ENCODE assay signal across 1 cellular context in the genomic region with DNA sequence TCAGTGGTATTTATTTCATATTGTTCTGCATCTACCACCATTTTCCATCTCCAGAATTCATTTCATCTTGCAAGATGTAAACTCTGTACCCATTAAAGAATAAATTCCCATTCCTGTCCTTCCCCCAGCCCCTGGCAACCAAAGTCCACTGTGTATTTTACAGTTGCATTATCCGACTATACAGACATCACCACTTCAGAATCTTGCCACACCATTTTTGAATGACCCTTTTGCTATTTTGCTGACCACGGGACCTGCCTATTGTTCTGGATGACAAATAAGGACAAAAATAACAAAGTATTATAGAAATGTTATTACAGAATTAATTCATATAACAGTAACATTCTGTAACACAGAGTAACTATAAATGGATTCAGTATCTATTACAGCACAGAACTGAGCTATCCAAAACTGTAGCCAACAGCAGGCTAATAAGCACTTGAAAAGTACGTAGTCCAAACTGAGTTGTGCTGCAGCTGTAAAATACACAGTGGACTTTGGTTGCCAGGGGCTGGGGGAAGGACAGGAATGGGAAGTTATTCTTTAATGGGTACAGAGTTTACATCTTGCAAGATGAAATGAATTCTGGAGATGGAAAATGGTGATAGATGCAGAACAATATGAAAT.
A peak's percentile ranks its signal among the peaks of the same experiment; 100 is the strongest.
TF ChIP-seq lines count a peak whose summit lies in the region.

No MANE protein-coding gene starts in this region.

TF ChIP-seq in HepG2, 621 proteins besides CTCF, POLR2A, EP300 and RAD21 (continued from another document and continues in another):
- TF ChIP-seq, protein P1, sequence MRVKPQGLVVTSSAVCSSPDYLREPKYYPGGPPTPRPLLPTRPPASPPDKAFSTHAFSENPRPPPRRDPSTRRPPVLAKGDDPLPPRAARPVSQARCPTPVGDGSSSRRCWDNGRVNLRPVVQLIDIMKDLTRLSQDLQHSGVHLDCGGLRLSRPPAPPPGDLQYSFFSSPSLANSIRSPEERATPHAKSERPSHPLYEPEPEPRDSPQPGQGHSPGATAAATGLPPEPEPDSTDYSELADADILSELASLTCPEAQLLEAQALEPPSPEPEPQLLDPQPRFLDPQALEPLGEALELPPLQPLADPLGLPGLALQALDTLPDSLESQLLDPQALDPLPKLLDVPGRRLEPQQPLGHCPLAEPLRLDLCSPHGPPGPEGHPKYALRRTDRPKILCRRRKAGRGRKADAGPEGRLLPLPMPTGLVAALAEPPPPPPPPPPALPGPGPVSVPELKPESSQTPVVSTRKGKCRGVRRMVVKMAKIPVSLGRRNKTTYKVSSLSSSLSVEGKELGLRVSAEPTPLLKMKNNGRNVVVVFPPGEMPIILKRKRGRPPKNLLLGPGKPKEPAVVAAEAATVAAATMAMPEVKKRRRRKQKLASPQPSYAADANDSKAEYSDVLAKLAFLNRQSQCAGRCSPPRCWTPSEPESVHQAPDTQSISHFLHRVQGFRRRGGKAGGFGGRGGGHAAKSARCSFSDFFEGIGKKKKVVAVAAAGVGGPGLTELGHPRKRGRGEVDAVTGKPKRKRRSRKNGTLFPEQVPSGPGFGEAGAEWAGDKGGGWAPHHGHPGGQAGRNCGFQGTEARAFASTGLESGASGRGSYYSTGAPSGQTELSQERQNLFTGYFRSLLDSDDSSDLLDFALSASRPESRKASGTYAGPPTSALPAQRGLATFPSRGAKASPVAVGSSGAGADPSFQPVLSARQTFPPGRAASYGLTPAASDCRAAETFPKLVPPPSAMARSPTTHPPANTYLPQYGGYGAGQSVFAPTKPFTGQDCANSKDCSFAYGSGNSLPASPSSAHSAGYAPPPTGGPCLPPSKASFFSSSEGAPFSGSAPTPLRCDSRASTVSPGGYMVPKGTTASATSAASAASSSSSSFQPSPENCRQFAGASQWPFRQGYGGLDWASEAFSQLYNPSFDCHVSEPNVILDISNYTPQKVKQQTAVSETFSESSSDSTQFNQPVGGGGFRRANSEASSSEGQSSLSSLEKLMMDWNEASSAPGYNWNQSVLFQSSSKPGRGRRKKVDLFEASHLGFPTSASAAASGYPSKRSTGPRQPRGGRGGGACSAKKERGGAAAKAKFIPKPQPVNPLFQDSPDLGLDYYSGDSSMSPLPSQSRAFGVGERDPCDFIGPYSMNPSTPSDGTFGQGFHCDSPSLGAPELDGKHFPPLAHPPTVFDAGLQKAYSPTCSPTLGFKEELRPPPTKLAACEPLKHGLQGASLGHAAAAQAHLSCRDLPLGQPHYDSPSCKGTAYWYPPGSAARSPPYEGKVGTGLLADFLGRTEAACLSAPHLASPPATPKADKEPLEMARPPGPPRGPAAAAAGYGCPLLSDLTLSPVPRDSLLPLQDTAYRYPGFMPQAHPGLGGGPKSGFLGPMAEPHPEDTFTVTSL (CRISPR knock-in tag; IDR thresholded peaks at IDR 0.05; ENCODE audit: borderline replicate concordance), result no peak
- TF ChIP-seq ZNF350 (CRISPR knock-in tag; IDR thresholded peaks at IDR 0.05; ENCODE audit: borderline replicate concordance, low read depth) (no peak), MLLT10 (CRISPR knock-in tag; IDR thresholded peaks at IDR 0.05) (no peak), FOXK1 (CRISPR knock-in tag; IDR thresholded peaks at IDR 0.05; ENCODE audit: borderline replicate concordance, low read depth) (no peak), ZNF263 (CRISPR knock-in tag; IDR thresholded peaks at IDR 0.05) (no peak), CHD2 (IDR thresholded peaks at IDR 0.05; ENCODE audit: low read depth, low read length) (no peak), ZNF510 (CRISPR knock-in tag; IDR thresholded peaks at IDR 0.05; ENCODE audit: low read depth) (no peak), CEBPB (IDR thresholded peaks at IDR 0.05; ENCODE audit: borderline replicate concordance, low read depth, low read length) (no peak), KMT2A (CRISPR knock-in tag; IDR thresholded peaks at IDR 0.05) (peak; percentile 39; the same call in 1 of the 2 replicates), ZNF547 (CRISPR knock-in tag; IDR thresholded peaks at IDR 0.05) (no peak), KLF9 (CRISPR knock-in tag; IDR thresholded peaks at IDR 0.05; ENCODE audit: low read depth) (no peak), ZNF343 (CRISPR knock-in tag; IDR thresholded peaks at IDR 0.05) (no peak), ZNF136 (CRISPR knock-in tag; IDR thresholded peaks at IDR 0.05; ENCODE audit: low read depth) (no peak), HNRNPK (IDR thresholded peaks at IDR 0.05; ENCODE audit: low read depth, low read length, poor library complexity, severe bottlenecking) (no peak), RFX5 (IDR thresholded peaks at IDR 0.05; ENCODE audit: low read depth, low read length) (peak; percentile 16; the same call in 1 of the 2 replicates), BRD4 (CRISPR knock-in tag; IDR thresholded peaks at IDR 0.05) (no peak), EZH2 (conservative IDR thresholded peaks at IDR 0.05; ENCODE audit: low read depth, low read length) (no peak), ZNF225 (CRISPR knock-in tag; IDR thresholded peaks at IDR 0.05) (no peak), SOX5 (CRISPR knock-in tag; IDR thresholded peaks at IDR 0.05; ENCODE audit: borderline replicate concordance) (0 out of 2 replicates have a peak, but pooled peaks have one; percentile 39), NRL (CRISPR knock-in tag; IDR thresholded peaks at IDR 0.05; ENCODE audit: borderline replicate concordance) (no peak), ZNF256 (CRISPR knock-in tag; conservative IDR thresholded peaks at IDR 0.05) (no peak)
- TF ChIP-seq, protein P2, sequence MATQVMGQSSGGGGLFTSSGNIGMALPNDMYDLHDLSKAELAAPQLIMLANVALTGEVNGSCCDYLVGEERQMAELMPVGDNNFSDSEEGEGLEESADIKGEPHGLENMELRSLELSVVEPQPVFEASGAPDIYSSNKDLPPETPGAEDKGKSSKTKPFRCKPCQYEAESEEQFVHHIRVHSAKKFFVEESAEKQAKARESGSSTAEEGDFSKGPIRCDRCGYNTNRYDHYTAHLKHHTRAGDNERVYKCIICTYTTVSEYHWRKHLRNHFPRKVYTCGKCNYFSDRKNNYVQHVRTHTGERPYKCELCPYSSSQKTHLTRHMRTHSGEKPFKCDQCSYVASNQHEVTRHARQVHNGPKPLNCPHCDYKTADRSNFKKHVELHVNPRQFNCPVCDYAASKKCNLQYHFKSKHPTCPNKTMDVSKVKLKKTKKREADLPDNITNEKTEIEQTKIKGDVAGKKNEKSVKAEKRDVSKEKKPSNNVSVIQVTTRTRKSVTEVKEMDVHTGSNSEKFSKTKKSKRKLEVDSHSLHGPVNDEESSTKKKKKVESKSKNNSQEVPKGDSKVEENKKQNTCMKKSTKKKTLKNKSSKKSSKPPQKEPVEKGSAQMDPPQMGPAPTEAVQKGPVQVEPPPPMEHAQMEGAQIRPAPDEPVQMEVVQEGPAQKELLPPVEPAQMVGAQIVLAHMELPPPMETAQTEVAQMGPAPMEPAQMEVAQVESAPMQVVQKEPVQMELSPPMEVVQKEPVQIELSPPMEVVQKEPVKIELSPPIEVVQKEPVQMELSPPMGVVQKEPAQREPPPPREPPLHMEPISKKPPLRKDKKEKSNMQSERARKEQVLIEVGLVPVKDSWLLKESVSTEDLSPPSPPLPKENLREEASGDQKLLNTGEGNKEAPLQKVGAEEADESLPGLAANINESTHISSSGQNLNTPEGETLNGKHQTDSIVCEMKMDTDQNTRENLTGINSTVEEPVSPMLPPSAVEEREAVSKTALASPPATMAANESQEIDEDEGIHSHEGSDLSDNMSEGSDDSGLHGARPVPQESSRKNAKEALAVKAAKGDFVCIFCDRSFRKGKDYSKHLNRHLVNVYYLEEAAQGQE (IDR thresholded peaks at IDR 0.05; ENCODE audit: borderline replicate concordance in 1 of 2, low read depth in 1 of 2, low read length in 2 of 2), result no peak
- TF ChIP-seq, protein P3, sequence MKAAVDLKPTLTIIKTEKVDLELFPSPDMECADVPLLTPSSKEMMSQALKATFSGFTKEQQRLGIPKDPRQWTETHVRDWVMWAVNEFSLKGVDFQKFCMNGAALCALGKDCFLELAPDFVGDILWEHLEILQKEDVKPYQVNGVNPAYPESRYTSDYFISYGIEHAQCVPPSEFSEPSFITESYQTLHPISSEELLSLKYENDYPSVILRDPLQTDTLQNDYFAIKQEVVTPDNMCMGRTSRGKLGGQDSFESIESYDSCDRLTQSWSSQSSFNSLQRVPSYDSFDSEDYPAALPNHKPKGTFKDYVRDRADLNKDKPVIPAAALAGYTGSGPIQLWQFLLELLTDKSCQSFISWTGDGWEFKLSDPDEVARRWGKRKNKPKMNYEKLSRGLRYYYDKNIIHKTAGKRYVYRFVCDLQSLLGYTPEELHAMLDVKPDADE (CRISPR knock-in tag; IDR thresholded peaks at IDR 0.05), result no peak
- TF ChIP-seq, protein P4, sequence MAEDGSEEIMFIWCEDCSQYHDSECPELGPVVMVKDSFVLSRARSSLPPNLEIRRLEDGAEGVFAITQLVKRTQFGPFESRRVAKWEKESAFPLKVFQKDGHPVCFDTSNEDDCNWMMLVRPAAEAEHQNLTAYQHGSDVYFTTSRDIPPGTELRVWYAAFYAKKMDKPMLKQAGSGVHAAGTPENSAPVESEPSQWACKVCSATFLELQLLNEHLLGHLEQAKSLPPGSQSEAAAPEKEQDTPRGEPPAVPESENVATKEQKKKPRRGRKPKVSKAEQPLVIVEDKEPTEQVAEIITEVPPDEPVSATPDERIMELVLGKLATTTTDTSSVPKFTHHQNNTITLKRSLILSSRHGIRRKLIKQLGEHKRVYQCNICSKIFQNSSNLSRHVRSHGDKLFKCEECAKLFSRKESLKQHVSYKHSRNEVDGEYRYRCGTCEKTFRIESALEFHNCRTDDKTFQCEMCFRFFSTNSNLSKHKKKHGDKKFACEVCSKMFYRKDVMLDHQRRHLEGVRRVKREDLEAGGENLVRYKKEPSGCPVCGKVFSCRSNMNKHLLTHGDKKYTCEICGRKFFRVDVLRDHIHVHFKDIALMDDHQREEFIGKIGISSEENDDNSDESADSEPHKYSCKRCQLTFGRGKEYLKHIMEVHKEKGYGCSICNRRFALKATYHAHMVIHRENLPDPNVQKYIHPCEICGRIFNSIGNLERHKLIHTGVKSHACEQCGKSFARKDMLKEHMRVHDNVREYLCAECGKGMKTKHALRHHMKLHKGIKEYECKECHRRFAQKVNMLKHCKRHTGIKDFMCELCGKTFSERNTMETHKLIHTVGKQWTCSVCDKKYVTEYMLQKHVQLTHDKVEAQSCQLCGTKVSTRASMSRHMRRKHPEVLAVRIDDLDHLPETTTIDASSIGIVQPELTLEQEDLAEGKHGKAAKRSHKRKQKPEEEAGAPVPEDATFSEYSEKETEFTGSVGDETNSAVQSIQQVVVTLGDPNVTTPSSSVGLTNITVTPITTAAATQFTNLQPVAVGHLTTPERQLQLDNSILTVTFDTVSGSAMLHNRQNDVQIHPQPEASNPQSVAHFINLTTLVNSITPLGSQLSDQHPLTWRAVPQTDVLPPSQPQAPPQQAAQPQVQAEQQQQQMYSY (CRISPR knock-in tag; IDR thresholded peaks at IDR 0.05), result no peak
- TF ChIP-seq, protein P5, sequence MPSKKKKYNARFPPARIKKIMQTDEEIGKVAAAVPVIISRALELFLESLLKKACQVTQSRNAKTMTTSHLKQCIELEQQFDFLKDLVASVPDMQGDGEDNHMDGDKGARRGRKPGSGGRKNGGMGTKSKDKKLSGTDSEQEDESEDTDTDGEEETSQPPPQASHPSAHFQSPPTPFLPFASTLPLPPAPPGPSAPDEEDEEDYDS (CRISPR knock-in tag; IDR thresholded peaks at IDR 0.05), result no peak
- TF ChIP-seq, protein P6, sequence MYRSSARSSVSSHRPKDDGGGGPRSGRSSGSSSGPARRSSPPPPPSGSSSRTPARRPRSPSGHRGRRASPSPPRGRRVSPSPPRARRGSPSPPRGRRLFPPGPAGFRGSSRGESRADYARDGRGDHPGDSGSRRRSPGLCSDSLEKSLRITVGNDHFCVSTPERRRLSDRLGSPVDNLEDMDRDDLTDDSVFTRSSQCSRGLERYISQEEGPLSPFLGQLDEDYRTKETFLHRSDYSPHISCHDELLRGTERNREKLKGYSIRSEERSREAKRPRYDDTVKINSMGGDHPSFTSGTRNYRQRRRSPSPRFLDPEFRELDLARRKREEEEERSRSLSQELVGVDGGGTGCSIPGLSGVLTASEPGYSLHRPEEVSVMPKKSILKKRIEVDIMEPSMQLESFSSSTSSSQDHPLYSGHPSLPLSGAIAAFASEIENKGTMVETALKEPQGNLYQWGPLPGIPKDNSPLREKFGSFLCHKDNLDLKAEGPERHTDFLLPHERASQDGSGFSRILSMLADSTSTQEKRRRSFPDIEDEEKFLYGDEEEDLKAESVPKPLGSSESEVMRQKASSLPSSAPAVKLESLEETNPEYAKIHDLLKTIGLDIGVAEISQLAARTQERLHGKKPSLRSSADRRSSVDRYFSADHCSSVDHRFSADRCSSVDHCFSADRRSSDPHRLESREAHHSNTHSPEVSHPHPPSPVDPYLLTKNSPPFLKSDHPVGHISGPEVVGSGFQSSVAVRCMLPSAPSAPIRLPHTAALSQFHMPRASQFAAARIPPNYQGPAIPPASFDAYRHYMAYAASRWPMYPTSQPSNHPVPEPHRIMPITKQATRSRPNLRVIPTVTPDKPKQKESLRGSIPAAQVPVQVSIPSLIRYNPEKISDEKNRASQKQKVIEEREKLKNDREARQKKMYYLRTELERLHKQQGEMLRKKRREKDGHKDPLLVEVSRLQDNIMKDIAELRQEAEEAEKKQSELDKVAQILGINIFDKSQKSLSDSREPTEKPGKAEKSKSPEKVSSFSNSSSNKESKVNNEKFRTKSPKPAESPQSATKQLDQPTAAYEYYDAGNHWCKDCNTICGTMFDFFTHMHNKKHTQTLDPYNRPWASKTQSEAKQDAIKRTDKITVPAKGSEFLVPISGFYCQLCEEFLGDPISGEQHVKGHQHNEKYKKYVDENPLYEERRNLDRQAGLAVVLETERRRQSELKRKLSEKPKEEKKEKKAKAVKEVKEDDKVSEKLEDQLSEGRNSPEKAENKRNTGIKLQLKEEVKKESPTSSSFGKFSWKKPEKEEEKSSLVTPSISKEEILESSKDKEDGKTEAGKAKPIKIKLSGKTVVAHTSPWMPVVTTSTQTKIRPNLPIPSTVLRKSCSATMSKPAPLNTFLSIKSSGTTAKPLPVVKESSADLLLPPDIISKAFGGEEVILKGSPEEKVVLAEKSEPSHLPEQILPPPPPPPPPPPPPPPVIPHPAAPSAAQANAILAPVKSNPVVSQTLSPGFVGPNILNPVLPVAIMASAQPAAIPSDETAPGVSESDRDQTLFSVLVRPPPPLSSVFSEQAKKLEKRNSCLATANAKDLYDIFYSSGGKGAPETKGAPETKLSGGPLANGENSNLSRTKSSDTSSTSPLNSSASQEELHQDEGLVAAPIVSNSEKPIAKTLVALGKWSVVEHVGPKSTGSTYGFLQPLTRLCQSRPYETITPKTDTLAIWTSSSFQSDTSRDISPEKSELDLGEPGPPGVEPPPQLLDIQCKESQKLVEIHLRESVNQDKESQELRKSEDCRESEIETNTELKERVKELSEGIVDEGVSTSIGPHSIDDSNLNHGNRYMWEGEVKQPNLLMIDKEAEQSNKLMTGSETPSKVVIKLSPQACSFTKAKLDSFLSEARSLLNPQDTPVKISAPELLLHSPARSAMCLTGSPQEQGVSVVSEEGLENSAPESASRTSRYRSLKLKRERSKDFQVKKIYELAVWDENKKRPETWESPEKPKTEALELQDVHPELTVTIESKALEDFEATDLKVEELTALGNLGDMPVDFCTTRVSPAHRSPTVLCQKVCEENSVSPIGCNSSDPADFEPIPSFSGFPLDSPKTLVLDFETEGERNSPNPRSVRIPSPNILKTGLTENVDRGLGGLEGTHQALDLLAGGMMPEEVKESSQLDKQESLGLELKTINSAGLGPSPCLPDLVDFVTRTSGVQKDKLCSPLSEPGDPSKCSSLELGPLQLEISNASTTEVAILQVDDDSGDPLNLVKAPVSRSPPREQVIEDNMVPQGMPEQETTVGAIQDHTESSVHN (CRISPR knock-in tag; IDR thresholded peaks at IDR 0.05), result no peak
